14 cellular contexts compared by ENCODE assay signal in genomic region chr7:48964074-48964473, GRCh38. TPM values are rescaled to one million over a fixed set of nuclear protein-coding genes. Genes with fewer than 3 reads are reported as not detected.
DNase-seq lines count a peak whose midpoint lies in the region; ATAC-seq and TF ChIP-seq lines count a peak whose summit lies in the region.
"Had no signal": no experiment of that assay in that cellular context is flagged by ENCODE, and none has a peak within 500 bp of the region (broad histone marks: within the 10 kb centered on the region; RNA-seq: fewer than 3 reads in every experiment).

No MANE protein-coding gene starts in this region.

- TF ChIP-seq POLR2A in GM18505 (IDR thresholded peaks at IDR 0.05; ENCODE audit: borderline replicate concordance, extremely low read depth, insufficient read depth, insufficient read length), result no peak

- no peak for TF ChIP-seq CTCF in fibroblast of pulmonary artery (IDR thresholded peaks at IDR 0.05; ENCODE audit: low read length, missing control alignments)

- H3K4me3 ChIP-seq in fibroblast of pulmonary artery (replicated peaks; ENCODE audit: low read depth, low read length), result no peak overlapping the region
- H3K4me3 ChIP-seq: BLaER1 treated with 17β-estradiol and CSF1 and Interleukin-3, amounts not matched to agents 10 nM and 100 nM had no signal

- ATAC-seq in GM18505 (IDR thresholded peaks at IDR 0.05; ENCODE audit: unreplicated experiment), result no peak

- DNase-seq in M059J (ENCODE audit: low read depth), result peak; percentile 24
- DNase-seq in RPMI8226, result peak; percentile 71
- DNase-seq in fibroblast of pulmonary artery (ENCODE audit: low read depth), result peak; percentile 7
- peak; percentile 90 for DNase-seq in pons (ENCODE audit: low spot score)
- no peak for DNase-seq in effector CD8-positive, alpha-beta T cell (lab: John Stamatoyannopoulos, UW)
- DNase-seq in activated CD8-positive, alpha-beta memory T cell treated with anti-CD3 and anti-CD28 coated beads, Interleukin-2, amount 50 U/mL, for 48 hours, result no peak
- no peak for DNase-seq in NCI-H82 (lab: John Stamatoyannopoulos, UW)
- DNase-seq: activated naive CD4-positive, alpha-beta T cell treated with anti-CD3 and anti-CD28 coated beads, Interleukin-2, amount 10 ng/mL, durations not matched to agents 7 days and 5 days; endodermal cell; GOT3; NCI-H2107 had no signal

RNA-seq across cellular contexts. Expression of gene CDC14C, which starts 39.7 kb away (rescaled TPM):
- 0.07 and 0.10 TPM in 2 replicates for total RNA-seq in M059J (2014; rRNA removed; shearing (Covaris generic))
- total RNA-seq: endodermal cell, posterior vena cava had no signal

Comparison
In these comparisons a context has a peak if more than half of its experiments do, and no peak if none do; other contexts are left out.
1. DNase-seq: peak in M059J (single experiment), RPMI8226 (single experiment), fibroblast of pulmonary artery (single experiment) and pons (single experiment); none in effector CD8-positive, alpha-beta T cell (single experiment), activated CD8-positive, alpha-beta memory T cell treated with anti-CD3 and anti-CD28 coated beads, Interleukin-2, amount 50 U/mL, for 48 hours (single experiment) and NCI-H82 (single experiment).